ENCODE assay signal across 9 cellular contexts in the genomic region with DNA sequence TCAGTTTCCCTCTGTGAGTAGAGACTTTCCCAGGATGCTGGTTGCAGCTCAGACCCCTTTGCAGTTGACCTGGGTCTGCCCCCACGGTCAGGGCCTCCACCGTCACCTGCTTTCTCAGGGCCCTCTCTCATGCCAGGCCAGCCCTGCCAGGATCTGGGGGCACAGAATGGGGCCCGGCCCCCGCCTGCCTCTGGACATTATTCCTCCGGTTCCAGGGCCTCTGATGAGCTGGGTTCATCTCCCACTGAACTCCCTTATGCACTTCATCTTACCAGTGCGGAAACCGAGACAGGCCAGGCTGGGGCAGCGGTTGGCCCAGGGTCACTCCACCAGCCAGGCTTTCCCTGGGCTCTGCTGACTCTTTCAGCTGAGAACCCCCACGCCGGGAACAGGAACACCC.
"Had no signal": no experiment of that assay in that cellular context is flagged by ENCODE, and none has a peak within 500 bp of the region (broad histone marks: within the 10 kb centered on the region; RNA-seq: fewer than 3 reads in every experiment).

No MANE protein-coding gene starts in this region.

- DNase-seq: GM23248, GOT3, H7, H9, HCEC 1CT, HFFc6 had no signal

- H3K36me3 ChIP-seq: HAP-1 had no signal

- H3K9ac ChIP-seq: GM23248 had no signal

- H3K4me1 ChIP-seq: HAP-1 had no signal

- ATAC-seq: GM23338, HCT116 had no signal

- H3K9me3 ChIP-seq: HAP-1 had no signal

- H3K4me2 ChIP-seq: GM23338 had no signal

- H3K4me3 ChIP-seq: GM23248, GM23338, HAP-1 had no signal

- H3K27ac ChIP-seq: GM23248 had no signal

- H2AFZ ChIP-seq: GM23248, GM23338 had no signal
